ENCODE assay signal across 8 cellular contexts in the genomic region with DNA sequence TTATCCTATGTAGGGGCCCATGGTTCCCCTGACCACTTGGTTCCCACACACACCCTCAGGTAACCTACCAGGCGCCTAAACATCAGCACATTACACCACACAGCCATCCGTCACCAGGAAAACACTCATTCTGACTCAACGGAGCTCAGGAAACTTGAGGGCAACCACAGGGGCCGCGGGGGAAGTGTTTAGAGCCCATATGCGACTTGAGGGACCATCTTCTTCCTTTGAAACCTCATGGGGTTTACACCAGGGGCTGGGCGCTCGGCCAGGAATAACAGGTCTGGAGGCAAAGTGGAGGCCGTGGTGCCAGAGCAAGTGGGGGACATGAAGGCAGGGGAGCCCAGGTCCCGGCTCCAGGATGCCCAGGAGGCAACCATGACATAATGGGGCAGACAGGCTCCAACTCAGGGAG. TPM values are rescaled to one million over a fixed set of nuclear protein-coding genes. Genes with fewer than 3 reads are reported as not detected.
DNase-seq lines count a peak whose midpoint lies in the region; FAIRE-seq and TF ChIP-seq lines count a peak whose summit lies in the region.

No MANE protein-coding gene starts in this region.

- H3K27ac ChIP-seq in astrocyte (ENCODE audit: low read depth, low read length) (peak overlapping the region; percentile 95), transverse colon (peak overlapping the region in 3 of 4 donors; percentile 28 to 76 (median 36))

- WGBS in transverse colon (ENCODE audit: low coverage in 1 of 2), 2 donors, result 52 to 76% methylated on average over 6 to 10 of the region's 10 CpGs

- H3K27me3 Mint-ChIP-seq in astrocyte (ENCODE audit: low read depth, unreplicated experiment), result peaks cover 12% of the 10 kb centered on the region
- peaks cover 26% of the 10 kb centered on the region for H3K27me3 Mint-ChIP-seq in nephron progenitor cell (ENCODE audit: low read depth, poor library complexity)

- peak overlapping the region; percentile 95 for H3K9ac ChIP-seq in astrocyte (ENCODE audit: low read length)

- H3K9me3 ChIP-seq in astrocyte (ENCODE audit: insufficient read depth, low read depth, low read length) (no peaks in the 10 kb centered on the region), transverse colon (no peaks in the 10 kb centered on the region)

- peak overlapping the region; percentile 91 for H3K4me2 ChIP-seq in astrocyte (ENCODE audit: low read length)

- H3K36me3 ChIP-seq in astrocyte (ENCODE audit: insufficient read depth, low read length) (peaks cover 15% of the 10 kb centered on the region), transverse colon (no peaks in the 10 kb centered on the region)

- H3K79me2 ChIP-seq in astrocyte (ENCODE audit: insufficient read depth, low read length), result peaks cover 63% of the 10 kb centered on the region

- TF ChIP-seq EP300 in transverse colon (IDR thresholded peaks at IDR 0.05; ENCODE audit: low read depth), result no peak

- intact Hi-C loops in transverse colon (cut with DNase I; ENCODE audit: low total_unique reads), result no loop called here

- DNase-seq in NK-92 treated with Interleukin-12 subunit alpha and Interleukin-12 subunit beta, amount 100 ng/mL, for 24 hours (lab: John Stamatoyannopoulos, UW), result peak; percentile 62
- DNase-seq in NK-92 (lab: John Stamatoyannopoulos, UW; ENCODE audit: unreplicated experiment) (no peak), T1000 (lab: John Stamatoyannopoulos, UW) (peak; percentile 69), astrocyte (ENCODE audit: low read depth) (peak; percentile 90), nephron progenitor cell (no peak), transverse colon (peak; percentile 56), DMS79 (lab: John Stamatoyannopoulos, UW) (no peak), foreskin melanocyte (no peak)

- H3K27ac Mint-ChIP-seq in astrocyte (ENCODE audit: unreplicated experiment) (peak overlapping the region; percentile 89), nephron progenitor cell (no peak overlapping the region)

- H2AFZ ChIP-seq in astrocyte (ENCODE audit: low read depth, low read length), result no peak overlapping the region

- peaks cover 53% of the 10 kb centered on the region for H4K20me1 ChIP-seq in astrocyte (ENCODE audit: insufficient read depth, low read length)

- H3K27me3 ChIP-seq in astrocyte (ENCODE audit: insufficient read depth, low read length), result no peaks in the 10 kb centered on the region
- peaks cover 9% of the 10 kb centered on the region for H3K27me3 ChIP-seq in transverse colon

- H3K36me3 Mint-ChIP-seq in astrocyte (ENCODE audit: low read depth, unreplicated experiment) (peaks cover 3% of the 10 kb centered on the region), nephron progenitor cell (ENCODE audit: low read depth) (no peaks in the 10 kb centered on the region)

- H3K4me3 Mint-ChIP-seq in astrocyte (ENCODE audit: unreplicated experiment) (peak overlapping the region; percentile 83), nephron progenitor cell (peak overlapping the region; percentile 75)

- TF ChIP-seq POLR2A in transverse colon (IDR thresholded peaks at IDR 0.05), result no peak

- H3K9me3 Mint-ChIP-seq in astrocyte (ENCODE audit: unreplicated experiment) (no peaks in the 10 kb centered on the region), nephron progenitor cell (no peaks in the 10 kb centered on the region)

- H3K4me3 ChIP-seq in astrocyte (ENCODE audit: insufficient read depth, low read depth, low read length) (peak overlapping the region; percentile 88), transverse colon (peak overlapping the region in 2 of 4 donors; percentile 88 to 92)

- H3K4me1 Mint-ChIP-seq in astrocyte (ENCODE audit: low read depth, unreplicated experiment) (peaks cover 20% of the 10 kb centered on the region), nephron progenitor cell (peaks cover 38% of the 10 kb centered on the region)

- no peak for FAIRE-seq in astrocyte (lab: Jason Lieb, UNC)

- H3K4me1 ChIP-seq in astrocyte (ENCODE audit: insufficient read depth, low read length) (peaks cover 36% of the 10 kb centered on the region), transverse colon (peaks cover 21 to 61% (median 47%) of the 10 kb centered on the region in 4 donors)

- in situ Hi-C loops in transverse colon (cut with MboI; ENCODE audit: low pct_ligation_motif_present in 1 of 4, low pct_unique_long_range_greater_than_20kb in 1 of 4, low sequenced_read_pairs in 3 of 4), result loop anchor here in 1 of 4 donors (10.0 kb wide), 1 partner anchor 103 kb away; no protein-coding TSS in a partner anchor

- TF ChIP-seq CTCF in astrocyte (IDR thresholded peaks at IDR 0.05; ENCODE audit: insufficient read depth, low read depth, low read length) (no peak), nephron progenitor cell (IDR thresholded peaks at IDR 0.05) (no peak), transverse colon (IDR thresholded peaks at IDR 0.05) (no peak)

RNA-seq across cellular contexts. Expression of gene STX1A, which starts 1.5 kb away (rescaled TPM):
- total RNA-seq in astrocyte (15.0 and 19.7 TPM in 2 replicates), transverse colon (1 to 10 TPM; 4.1 to 6.0 (median 5.0) TPM)

RNA-seq across cellular contexts. Expression of gene ABHD11, which starts 20.6 kb away (rescaled TPM):
- total RNA-seq in astrocyte, result 9.3 and 10.8 TPM in 2 replicates
- total RNA-seq in transverse colon, result 100 to 1,000 TPM; 108 to 177 (median 117) TPM

RNA-seq across cellular contexts. Expression of gene BUD23, which starts 34.6 kb away (rescaled TPM):
- total RNA-seq in astrocyte (68.3 and 73.1 TPM in 2 replicates), transverse colon (10 to 100 TPM; 12.0 to 55.9 (median 30.3) TPM)

RNA-seq across cellular contexts. Expression of gene DNAJC30, which starts 34.7 kb away (rescaled TPM):
- total RNA-seq in astrocyte (10.5 and 11.0 TPM in 2 replicates), transverse colon (10 to 100 TPM in 1 of 4 donors, 1 to 10 TPM in 3; 1.9 to 26.7 (median 6.8) TPM)

RNA-seq across cellular contexts. Expression of gene VPS37D, which starts 50.4 kb away (rescaled TPM):
- 2.9 and 3.6 TPM in 2 replicates for total RNA-seq in astrocyte
- 1 to 10 TPM in 1 of 4 donors, under 1 TPM in 1, not detected in 2; 0.82 to 3.5 TPM for total RNA-seq in transverse colon

Comparison
In these comparisons a context has a peak if more than half of its experiments do, and no peak if none do; other contexts are left out.
1. DNase-seq: peak in NK-92 treated with Interleukin-12 subunit alpha and Interleukin-12 subunit beta, amount 100 ng/mL, for 24 hours (single experiment), T1000 (single experiment), astrocyte (single experiment) and transverse colon (single experiment); none in NK-92 (single experiment), nephron progenitor cell (single experiment), DMS79 (single experiment) and foreskin melanocyte (single experiment).